In genomic region chr11:125923012-125923579, GRCh38 we compare ENCODE assay signal across 8 cellular contexts. TPM values are rescaled to one million over a fixed set of nuclear protein-coding genes. Genes with fewer than 3 reads are reported as not detected.
DNase-seq lines count a peak whose midpoint lies in the region; ATAC-seq, FAIRE-seq and TF ChIP-seq lines count a peak whose summit lies in the region.

No MANE protein-coding gene starts in this region.

- no peaks in the 10 kb centered on the region for H3K79me2 ChIP-seq in endothelial cell of umbilical vein (ENCODE audit: control insufficient read depth, insufficient read depth, low read length)

- POLR2A ChIA-PET in endothelial cell of umbilical vein (lab: Charles Lee), result no interaction called here

- DNase-seq in GM12864 (ENCODE audit: low read depth), result peak; percentile 29
- DNase-seq in NCI-H524 treated with DMSO at 0.1 percent for 48 hours (lab: John Stamatoyannopoulos, UW), result peak; percentile 30
- peak; percentile 46 to 68 for DNase-seq in activated CD4-positive, alpha-beta T cell treated with anti-CD3 and anti-CD28 coated beads, Interleukin-2, amount 50 U/mL, for 48 hours
- peak; percentile 69 for DNase-seq in endothelial cell of umbilical vein (ENCODE audit: low read depth, low spot score)
- peak; percentile 71 for DNase-seq in midbrain (lab: John Stamatoyannopoulos, UW)
- DNase-seq in stimulated activated naive CD4-positive, alpha-beta T cell (lab: John Stamatoyannopoulos, UW), result peak; percentile 2 to 67 (median 41)

- no peak overlapping the region for H3K9ac ChIP-seq in endothelial cell of umbilical vein (replicated peaks; ENCODE audit: extremely low read depth, insufficient read depth, low read length)

- BruUV-seq in endothelial cell of umbilical vein (replicated peaks; lab: Mats Ljungman, UMichigan), result no TSS peak

- no peak for TF ChIP-seq POLR2A in endothelial cell of umbilical vein (IDR thresholded peaks at IDR 0.05; ENCODE audit: low read depth, low read length)

- dilution Hi-C loops in endothelial cell of umbilical vein (cut with MboI; ENCODE audit: extremely low pct_ligation_motif_present, low sequenced_read_pairs), result no loop called here

- H3K4me1 ChIP-seq in endothelial cell of umbilical vein (ENCODE audit: control insufficient read depth, extremely low read depth, insufficient read depth, low read length), result no peaks in the 10 kb centered on the region

- no peaks in the 10 kb centered on the region for H3K9me3 ChIP-seq in endothelial cell of umbilical vein (replicated peaks; ENCODE audit: control insufficient read depth, insufficient read depth, low read length)

- H3K4me3 ChIP-seq in GM12864 (ENCODE audit: low read depth, low read length) (no peak overlapping the region), endothelial cell of umbilical vein (replicated peaks in 1 of 3; ENCODE audit: insufficient read depth in 1 of 3, low read depth in 1 of 3, low read length in 3 of 3) (no peak overlapping the region)

- H3K27ac ChIP-seq in endothelial cell of umbilical vein (ENCODE audit: insufficient read depth, low read depth, low read length), result no peak overlapping the region

- TF ChIP-seq CTCF in GM12864 (IDR thresholded peaks at IDR 0.05; ENCODE audit: low read depth, low read length, missing control alignments), result peak; percentile 85
- TF ChIP-seq CTCF in endothelial cell of umbilical vein (IDR thresholded peaks at IDR 0.05; ENCODE audit: extremely low read depth in 1 of 2, insufficient read depth in 1 of 2, low read depth in 1 of 2, low read length in 2 of 2), result peak; percentile 73 to 74

- H3K36me3 ChIP-seq in endothelial cell of umbilical vein (ENCODE audit: control insufficient read depth in 2 of 2, extremely low read depth in 1 of 2, insufficient read depth in 2 of 2, low read length in 2 of 2), result no peaks in the 10 kb centered on the region

- peak; percentile 62 for FAIRE-seq in endothelial cell of umbilical vein (lab: Jason Lieb, UNC)

- H3K4me2 ChIP-seq in endothelial cell of umbilical vein (ENCODE audit: insufficient read depth, low read length), result no peak overlapping the region

- CTCF ChIA-PET in endothelial cell of umbilical vein (lab: Charles Lee), result interaction anchor here (0.6 to 5.1 kb wide), 5 partner anchors 10 to 275 kb away, joined by 3 to 113 read pairs (median 4); no protein-coding TSS in a partner anchor

- peaks cover 2 to 7% of the 10 kb centered on the region in 2 experiments for H3K27me3 ChIP-seq in endothelial cell of umbilical vein (ENCODE audit: control insufficient read depth in 2 of 2, insufficient read depth in 2 of 2, low read length in 2 of 2)

- no peaks in the 10 kb centered on the region for H4K20me1 ChIP-seq in endothelial cell of umbilical vein (replicated peaks; ENCODE audit: control insufficient read depth, extremely low read depth, insufficient read depth, low read length)

- ATAC-seq in HG03432 (IDR thresholded peaks at IDR 0.05; ENCODE audit: unreplicated experiment) (peak; percentile 68), HG02763 (IDR thresholded peaks at IDR 0.05; ENCODE audit: unreplicated experiment) (no peak)

- no peaks in the 10 kb centered on the region for H3K9me1 ChIP-seq in endothelial cell of umbilical vein (replicated peaks; ENCODE audit: control insufficient read depth, extremely low read depth, insufficient read depth, low read length)

- no peak overlapping the region for H2AFZ ChIP-seq in endothelial cell of umbilical vein (ENCODE audit: low read depth, low read length)

- intact Hi-C loops in endothelial cell of umbilical vein (cut with micrococcal nuclease), result loop anchor here (1.0 to 10.0 kb wide), 5 partner anchors 138 to 379 kb away; partner anchors contain the start of genes DCPS, FOXRED1 and SRPRA

TF ChIP-seq in endothelial cell of umbilical vein, 7 proteins besides CTCF, POLR2A, EP300 and RAD21:
- TF ChIP-seq EZH2 (IDR thresholded peaks at IDR 0.05; ENCODE audit: borderline replicate concordance, low read depth, low read length, severe bottlenecking), result no peak
- no peak for TF ChIP-seq FOS (IDR thresholded peaks at IDR 0.05; ENCODE audit: borderline replicate concordance, insufficient read depth, low read length)
- TF ChIP-seq MYC (IDR thresholded peaks at IDR 0.05; ENCODE audit: low read depth, low read length), result no peak
- no peak for TF ChIP-seq POLR2AphosphoS5 (IDR thresholded peaks at IDR 0.05; ENCODE audit: insufficient read depth, low read depth, low read length)
- peak; percentile 10 for TF ChIP-seq GATA2 (IDR thresholded peaks at IDR 0.05; ENCODE audit: insufficient read depth, insufficient read length, low read depth, low read length)
- no peak for TF ChIP-seq JUN (IDR thresholded peaks at IDR 0.05; ENCODE audit: borderline replicate concordance, insufficient read depth, insufficient read length, low read depth)
- no peak for TF ChIP-seq MAX (IDR thresholded peaks at IDR 0.05; ENCODE audit: insufficient read depth, insufficient read length)

RNA-seq across cellular contexts. Expression of gene DDX25, which starts 18.8 kb away (rescaled TPM):
- total RNA-seq in endothelial cell of umbilical vein, result not detected in 2 replicates
- not detected in 2 replicates for polyA plus RNA-seq in endothelial cell of umbilical vein
- polyA plus RNA-seq in endothelial cell of umbilical vein (2011; cell fraction: cytosol; rRNA removed), result 0.03 TPM in 1 of 2 replicates, not detected in the other
- 0.13 and 0.24 TPM in 2 replicates for polyA plus RNA-seq in endothelial cell of umbilical vein (2011; cell fraction: nucleus; rRNA removed)
- polyA plus RNA-seq in endothelial cell of umbilical vein (2012), result not detected in 2 replicates
- polyA minus RNA-seq in endothelial cell of umbilical vein, result not detected in 2 replicates
- not detected for polyA minus RNA-seq in endothelial cell of umbilical vein (2011; cell fraction: cytosol; rRNA and poly(A)+ RNA removed)
- polyA minus RNA-seq in endothelial cell of umbilical vein (2011; cell fraction: nucleus; rRNA and poly(A)+ RNA removed), result not detected in 2 replicates

RNA-seq across cellular contexts. Expression of gene PUS3, which starts 20.1 kb away (rescaled TPM):
- 10.3 and 15.1 TPM in 2 replicates for total RNA-seq in endothelial cell of umbilical vein
- 4.6 and 5.1 TPM in 2 replicates for polyA plus RNA-seq in endothelial cell of umbilical vein
- polyA plus RNA-seq in endothelial cell of umbilical vein (2011; cell fraction: cytosol; rRNA removed), result 6.9 and 7.4 TPM in 2 replicates
- polyA plus RNA-seq in endothelial cell of umbilical vein (2011; cell fraction: nucleus; rRNA removed), result 3.0 and 3.7 TPM in 2 replicates
- polyA plus RNA-seq in endothelial cell of umbilical vein (2012), result 13.5 and 20.7 TPM in 2 replicates
- polyA minus RNA-seq in endothelial cell of umbilical vein, result 6.0 TPM in 2 replicates
- polyA minus RNA-seq in endothelial cell of umbilical vein (2011; cell fraction: cytosol; rRNA and poly(A)+ RNA removed), result 4.1 TPM
- 1.4 and 2.9 TPM in 2 replicates for polyA minus RNA-seq in endothelial cell of umbilical vein (2011; cell fraction: nucleus; rRNA and poly(A)+ RNA removed)

RNA-seq across cellular contexts. Expression of gene VSIG10L2, which starts 22.7 kb away (rescaled TPM):
- total RNA-seq in endothelial cell of umbilical vein, result not detected in 2 replicates
- polyA plus RNA-seq in endothelial cell of umbilical vein, result not detected in 2 replicates
- not detected in 2 replicates for polyA plus RNA-seq in endothelial cell of umbilical vein (2011; cell fraction: cytosol; rRNA removed)
- not detected in 2 replicates for polyA plus RNA-seq in endothelial cell of umbilical vein (2011; cell fraction: nucleus; rRNA removed)
- not detected in 2 replicates for polyA plus RNA-seq in endothelial cell of umbilical vein (2012)
- polyA minus RNA-seq in endothelial cell of umbilical vein, result not detected in 2 replicates
- polyA minus RNA-seq in endothelial cell of umbilical vein (2011; cell fraction: cytosol; rRNA and poly(A)+ RNA removed), result not detected
- not detected in 2 replicates for polyA minus RNA-seq in endothelial cell of umbilical vein (2011; cell fraction: nucleus; rRNA and poly(A)+ RNA removed)

RNA-seq across cellular contexts. Expression of gene HYLS1, which starts 35.6 kb away (rescaled TPM):
- total RNA-seq in endothelial cell of umbilical vein, result 9.4 and 12.6 TPM in 2 replicates
- 3.7 and 4.7 TPM in 2 replicates for polyA plus RNA-seq in endothelial cell of umbilical vein
- 6.9 and 7.5 TPM in 2 replicates for polyA plus RNA-seq in endothelial cell of umbilical vein (2011; cell fraction: cytosol; rRNA removed)
- polyA plus RNA-seq in endothelial cell of umbilical vein (2011; cell fraction: nucleus; rRNA removed), result 4.5 and 6.2 TPM in 2 replicates
- polyA plus RNA-seq in endothelial cell of umbilical vein (2012), result 9.3 and 12.4 TPM in 2 replicates
- polyA minus RNA-seq in endothelial cell of umbilical vein, result 5.4 and 6.2 TPM in 2 replicates
- not detected for polyA minus RNA-seq in endothelial cell of umbilical vein (2011; cell fraction: cytosol; rRNA and poly(A)+ RNA removed)
- polyA minus RNA-seq in endothelial cell of umbilical vein (2011; cell fraction: nucleus; rRNA and poly(A)+ RNA removed), result 3.4 and 4.9 TPM in 2 replicates
